15 cellular contexts compared by ENCODE assay signal in genomic region chr16:52099382-52099781, GRCh38.
A peak's percentile ranks its signal among the peaks of the same experiment; 100 is the strongest.
DNase-seq lines count a peak whose midpoint lies in the region; ATAC-seq and TF ChIP-seq lines count a peak whose summit lies in the region.
"Had no signal": no experiment of that assay in that cellular context is flagged by ENCODE, and none has a peak within 500 bp of the region (broad histone marks: within the 10 kb centered on the region; RNA-seq: fewer than 3 reads in every experiment).

No MANE protein-coding gene starts in this region.

- no peak overlapping the region for H2BK5ac ChIP-seq in mesendoderm (ENCODE audit: low read length)

- intact Hi-C loops in heart right ventricle (cut with DNase I) (no loop called here), aorta (cut with DNase I) (no loop called here)

- H3K36me3 ChIP-seq in heart right ventricle (no peaks in the 10 kb centered on the region), aorta (ENCODE audit: control insufficient read depth in 1 of 2, insufficient read depth in 2 of 2, low read length in 1 of 2) (no peaks in the 10 kb centered on the region), mesendoderm (ENCODE audit: control insufficient read depth, insufficient read depth, low read length) (no peaks in the 10 kb centered on the region)
- H3K36me3 ChIP-seq: BLaER1 treated with 17β-estradiol and CSF1 and Interleukin-3, amounts not matched to agents 10 nM and 100 nM had no signal

- no peak overlapping the region for H3K23ac ChIP-seq in mesendoderm (ENCODE audit: low read length)

- H2AK5ac ChIP-seq in mesendoderm (ENCODE audit: low read length), result no peak overlapping the region

- H3K27me3 ChIP-seq in heart right ventricle (no peaks in the 10 kb centered on the region), aorta (ENCODE audit: control insufficient read depth in 1 of 2, insufficient read depth in 2 of 2, low read length in 1 of 2) (no peaks in the 10 kb centered on the region), mesendoderm (ENCODE audit: insufficient read depth, low read length, poor library complexity) (no peaks in the 10 kb centered on the region)
- H3K27me3 ChIP-seq: BLaER1 treated with 17β-estradiol and CSF1 and Interleukin-3, amounts not matched to agents 10 nM and 100 nM had no signal

- no peak for TF ChIP-seq CTCF in LNCaP clone FGC (IDR thresholded peaks at IDR 0.05; ENCODE audit: control insufficient read depth, extremely low read depth, insufficient read depth)
- no peak for TF ChIP-seq CTCF in heart right ventricle (IDR thresholded peaks at IDR 0.05)

- ATAC-seq in left lobe of liver (peak; percentile 72), heart right ventricle (no peak), aorta (ENCODE audit: low FRiP score) (no peak), GM21515 (IDR thresholded peaks at IDR 0.05; ENCODE audit: unreplicated experiment) (no peak)

- peaks cover 0 to 4% (median 0%) of the 10 kb centered on the region in 11 donors for H3K9me3 ChIP-seq in heart right ventricle
- H3K9me3 ChIP-seq in aorta (ENCODE audit: control insufficient read depth, low read length), result no peaks in the 10 kb centered on the region
- H3K9me3 ChIP-seq: BLaER1 treated with 17β-estradiol and CSF1 and Interleukin-3, amounts not matched to agents 10 nM and 100 nM had no signal

- no peak overlapping the region for H4K5ac ChIP-seq in mesendoderm (ENCODE audit: low read length)

- no peaks in the 10 kb centered on the region for H3K79me2 ChIP-seq in mesendoderm (ENCODE audit: control insufficient read depth, insufficient read depth, low read length)

- H3K56ac ChIP-seq in mesendoderm (ENCODE audit: low read length), result no peak overlapping the region

- no peak overlapping the region for H3K27ac ChIP-seq in heart right ventricle
- no peak overlapping the region for H3K27ac ChIP-seq in aorta (ENCODE audit: low read depth in 1 of 2, low read length in 2 of 2)
- H3K27ac ChIP-seq in mesendoderm (ENCODE audit: low read depth, low read length), result no peak overlapping the region
- H3K27ac ChIP-seq: BLaER1 treated with 17β-estradiol and CSF1 and Interleukin-3, amounts not matched to agents 10 nM and 100 nM had no signal

- no peak overlapping the region for H3K4me2 ChIP-seq in mesendoderm (ENCODE audit: low read length)
- H3K4me2 ChIP-seq: BLaER1 treated with 17β-estradiol and CSF1 and Interleukin-3, amounts not matched to agents 10 nM and 100 nM had no signal

- H3K4me1 ChIP-seq in heart right ventricle (no peaks in the 10 kb centered on the region), aorta (ENCODE audit: control insufficient read depth in 1 of 2, insufficient read depth in 2 of 2, low read length in 2 of 2) (no peaks in the 10 kb centered on the region), mesendoderm (ENCODE audit: control insufficient read depth, low read depth, low read length) (no peaks in the 10 kb centered on the region)
- H3K4me1 ChIP-seq: BLaER1 treated with 17β-estradiol and CSF1 and Interleukin-3, amounts not matched to agents 10 nM and 100 nM had no signal

- H3K4me3 ChIP-seq in LNCaP clone FGC (ENCODE audit: low read depth, low read length) (no peak overlapping the region), heart right ventricle (no peak overlapping the region), aorta (ENCODE audit: low read length in 2 of 2) (no peak overlapping the region), mesendoderm (ENCODE audit: low read length) (no peak overlapping the region)
- H3K4me3 ChIP-seq: BLaER1 treated with 17β-estradiol and CSF1 and Interleukin-3, amounts not matched to agents 10 nM and 100 nM had no signal

- peak; percentile 77 for DNase-seq in DMS53 (lab: John Stamatoyannopoulos, UW)
- DNase-seq in LNCaP clone FGC (ENCODE audit: low read depth), result peak; percentile 52
- DNase-seq in NCI-H748 (lab: John Stamatoyannopoulos, UW; ENCODE audit: unreplicated experiment), result peak; percentile 52
- no peak for DNase-seq in left lobe of liver (ENCODE audit: low spot score)
- DNase-seq in heart right ventricle, result no peak
- DNase-seq in aorta, result no peak
- DNase-seq in mesendoderm, result no peak
- DNase-seq: ACHN; CD4-positive, CD25-positive, alpha-beta regulatory T cell; DND-41; GDM1; HCEC 1CT; HFFc6 had no signal

- no peak overlapping the region for H2BK15ac ChIP-seq in mesendoderm (replicated peaks; ENCODE audit: low read depth)

- no peak overlapping the region for H3K18ac ChIP-seq in mesendoderm (ENCODE audit: low read length)

- no peak overlapping the region for H3K4ac ChIP-seq in mesendoderm (ENCODE audit: low read depth, low read length)

- H2BK120ac ChIP-seq in mesendoderm (ENCODE audit: low read depth, low read length), result no peak overlapping the region

- no peak overlapping the region for H4K8ac ChIP-seq in mesendoderm (ENCODE audit: low read depth, low read length)

- no peak overlapping the region for H3K9ac ChIP-seq in mesendoderm (ENCODE audit: low read length)
- H3K9ac ChIP-seq: BLaER1 treated with 17β-estradiol and CSF1 and Interleukin-3, amounts not matched to agents 10 nM and 100 nM had no signal

- H3K79me1 ChIP-seq in mesendoderm (ENCODE audit: low read length), result no peaks in the 10 kb centered on the region

- WGBS in heart right ventricle, 2 donors, result 69% methylated on average over 2 of the region's 2 CpGs
- 58 to 65% methylated on average over 2 of the region's 2 CpGs for WGBS in aorta, 2 donors
- no CpG with 5 or more reads among the region's 2 CpGs for whole genome bisulfite sequencing in mesendoderm (ENCODE audit: extremely low coverage, insufficient coverage, low lambda C conversion rate)

Comparison
In these comparisons a context has a peak if more than half of its experiments do, and no peak if none do; other contexts are left out.
1. DNase-seq: peak in DMS53 (single experiment), LNCaP clone FGC (single experiment) and NCI-H748 (single experiment); none in left lobe of liver (single experiment), heart right ventricle (0 of 2), aorta (0 of 2) and mesendoderm (single experiment).